Comparison of ENCODE assay signal across 22 cellular contexts in genomic region chr16:20880867-20881866, GRCh38. TPM values are rescaled to one million over a fixed set of nuclear protein-coding genes. Genes with fewer than 3 reads are reported as not detected.
DNase-seq lines count a peak whose midpoint lies in the region; ATAC-seq, FAIRE-seq and TF ChIP-seq lines count a peak whose summit lies in the region.
"Had no signal": no experiment of that assay in that cellular context is flagged by ENCODE, and none has a peak within 500 bp of the region (broad histone marks: within the 10 kb centered on the region; RNA-seq: fewer than 3 reads in every experiment).

No MANE protein-coding gene starts in this region.

- 0 out of 2 replicates have a peak, but pooled peaks cover 6% of the 10 kb centered on the region for H4K20me1 ChIP-seq in PC-3 (ENCODE audit: low read length)
- H4K20me1 ChIP-seq in hepatocyte (ENCODE audit: insufficient read depth, poor library complexity, severe bottlenecking): peaks cover 13% of the 10 kb centered on the region

- intact Hi-C loops in PC-3 (cut with micrococcal nuclease): no loop called here

- H3K27me3 ChIP-seq in PC-3 (ENCODE audit: low read length): no peaks in the 10 kb centered on the region
- H3K27me3 ChIP-seq in hepatocyte: no peaks in the 10 kb centered on the region
- H3K27me3 ChIP-seq in neutrophil: no peaks in the 10 kb centered on the region
- no peaks in the 10 kb centered on the region for H3K27me3 ChIP-seq in H7 (ENCODE audit: control insufficient read depth, insufficient read depth, low read length)
- H3K27me3 ChIP-seq: esophagus squamous epithelium, SJSA1 had no signal

- peaks cover 0 to 17% (median 10%) of the 10 kb centered on the region in 3 donors for H3K36me3 Mint-ChIP-seq in naive thymus-derived CD8-positive, alpha-beta T cell

- peaks cover 4% of the 10 kb centered on the region; the same call in 1 of the 2 replicates for H3K36me3 ChIP-seq in PC-3 (ENCODE audit: low read depth, low read length)
- H3K36me3 ChIP-seq in hepatocyte (replicated peaks; ENCODE audit: insufficient read depth, low read depth): no peaks in the 10 kb centered on the region
- H3K36me3 ChIP-seq in neutrophil: no peaks in the 10 kb centered on the region
- H3K36me3 ChIP-seq in H7 (replicated peaks; ENCODE audit: control insufficient read depth, insufficient read depth, low read length): no peaks in the 10 kb centered on the region
- H3K36me3 ChIP-seq: esophagus squamous epithelium had no signal

- H3K9me2 ChIP-seq in PC-3 (replicated peaks; ENCODE audit: low read length) (no peaks in the 10 kb centered on the region), hepatocyte (replicated peaks; ENCODE audit: insufficient read depth) (no peaks in the 10 kb centered on the region)

- peak overlapping the region in 3 of 10 donors; percentile 19 to 71 (median 28) for H3K27ac Mint-ChIP-seq in naive thymus-derived CD8-positive, alpha-beta T cell
- H3K27ac Mint-ChIP-seq: activated T-helper 17 cell treated with anti-CD3 and anti-CD28 coated beads, Interleukin-2, amount 50 U/mL, for 72 hours; CD4-positive, alpha-beta T cell; type B pancreatic cell had no signal

- no peaks in the 10 kb centered on the region for H3K27me3 Mint-ChIP-seq in naive thymus-derived CD8-positive, alpha-beta T cell
- H3K27me3 Mint-ChIP-seq: activated T-helper 17 cell treated with anti-CD3 and anti-CD28 coated beads, Interleukin-2, amount 50 U/mL, for 72 hours; CD4-positive, alpha-beta T cell; type B pancreatic cell had no signal

- ATAC-seq in A549 (peak; percentile 64 to 71), PC-3 (peak; percentile 65), GM18505 (IDR thresholded peaks at IDR 0.05; ENCODE audit: unreplicated experiment) (no peak)
- ATAC-seq in naive thymus-derived CD8-positive, alpha-beta T cell: no peak
- ATAC-seq: activated T-helper 17 cell treated with anti-CD3 and anti-CD28 coated beads, Interleukin-2, amount 50 U/mL, for 72 hours; K562 had no signal

- H3K4me2 ChIP-seq in A549 (peak overlapping the region; percentile 67), PC-3 (ENCODE audit: low read length) (peak overlapping the region; percentile 26), hepatocyte (peak overlapping the region; percentile 12)

- H3K9me3 ChIP-seq in A549 (no peaks in the 10 kb centered on the region), PC-3 (ENCODE audit: low read length) (no peaks in the 10 kb centered on the region), hepatocyte (ENCODE audit: low read depth) (no peaks in the 10 kb centered on the region), neutrophil (no peaks in the 10 kb centered on the region)
- H3K9me3 ChIP-seq: esophagus squamous epithelium, SJSA1 had no signal

- H3K4me3 ChIP-seq in A549 (peak overlapping the region; percentile 16; the same call in 1 of the 3 replicates), PC-3 (ENCODE audit: low read length) (no peak overlapping the region), hepatocyte (no peak overlapping the region), neutrophil (ENCODE audit: low read depth in 1 of 2, low read length in 1 of 2) (no peak overlapping the region), H7 (ENCODE audit: insufficient read depth, low read depth, low read length) (no peak overlapping the region)
- H3K4me3 ChIP-seq: esophagus squamous epithelium, K562, SJSA1 had no signal

- CTCF ChIA-PET in A549 (lab: Yijun Ruan, JAX): interaction anchor here (0.6 to 1.4 kb wide), 4 partner anchors 17 to 1339 kb away, joined by 3 to 6 read pairs (median 3); no protein-coding TSS in a partner anchor
- CTCF ChIA-PET in PC-3 (lab: Charles Lee): no interaction called here

- H3K4me3 Mint-ChIP-seq in naive thymus-derived CD8-positive, alpha-beta T cell: no peak overlapping the region
- H3K4me3 Mint-ChIP-seq: activated T-helper 17 cell treated with anti-CD3 and anti-CD28 coated beads, Interleukin-2, amount 50 U/mL, for 72 hours; CD4-positive, alpha-beta T cell; neural crest cell; type B pancreatic cell had no signal

- TF ChIP-seq CTCF in A549 (IDR thresholded peaks at IDR 0.05) (no peak), PC-3 (conservative IDR thresholded peaks at IDR 0.05; ENCODE audit: low read depth, low read length) (no peak), hepatocyte (IDR thresholded peaks at IDR 0.05; ENCODE audit: poor library complexity) (no peak), neutrophil (IDR thresholded peaks at IDR 0.05) (no peak)

- FAIRE-seq in A549 (lab: Jason Lieb, UNC): no peak
- FAIRE-seq: K562 had no signal

- peaks cover 63% of the 10 kb centered on the region for H3K4me1 ChIP-seq in A549
- H3K4me1 ChIP-seq in PC-3 (ENCODE audit: insufficient read depth, low read length): peaks cover 50% of the 10 kb centered on the region
- peaks cover 65% of the 10 kb centered on the region for H3K4me1 ChIP-seq in hepatocyte (ENCODE audit: insufficient read depth)
- H3K4me1 ChIP-seq in neutrophil (ENCODE audit: control insufficient read depth in 1 of 2, insufficient read depth in 1 of 2, low read depth in 1 of 2, low read length in 1 of 2): peaks cover 27 to 30% of the 10 kb centered on the region in 2 experiments

- H3F3A ChIP-seq in PC-3 (ENCODE audit: low read length, unreplicated experiment): no peaks in the 10 kb centered on the region

- DNase-seq in A549 (ENCODE audit: low read depth in 1 of 2, low spot score in 1 of 2): no peak
- peak; percentile 29 for DNase-seq in PC-3
- DNase-seq in hepatocyte (ENCODE audit: low spot score): no peak
- DNase-seq in H7: no peak
- no peak for DNase-seq in naive thymus-derived CD8-positive, alpha-beta T cell
- no peak for DNase-seq in NCI-H2107 (lab: John Stamatoyannopoulos, UW)
- DNase-seq: CD4-positive, alpha-beta T cell; DMS79 treated with DMSO at 0.1 percent for 48 hours; esophagus squamous epithelium; HCEC 1CT; NCI-H2081; NCI-H524 treated with DMSO at 0.1 percent for 48 hours; retina; stimulated activated naive CD4-positive, alpha-beta T cell; T-helper 2 cell had no signal

- H3K4me1 Mint-ChIP-seq in naive thymus-derived CD8-positive, alpha-beta T cell: peaks cover 13 to 28% (median 17%) of the 10 kb centered on the region in 4 donors

- H3K79me2 ChIP-seq in PC-3 (ENCODE audit: low read length): peaks cover 95% of the 10 kb centered on the region
- peaks cover 84% of the 10 kb centered on the region for H3K79me2 ChIP-seq in hepatocyte

- no peak overlapping the region for H3K9ac ChIP-seq in PC-3 (ENCODE audit: low read length)

- 26% methylated on average over 9 of the region's 9 CpGs for WGBS in A549 (ENCODE audit: missing lambda C conversion rate)
- 68% methylated on average over 9 of the region's 9 CpGs for WGBS in hepatocyte (ENCODE audit: low lambda C conversion rate, missing lambda C conversion rate)

- H3K9me3 Mint-ChIP-seq in naive thymus-derived CD8-positive, alpha-beta T cell: no peaks in the 10 kb centered on the region
- H3K9me3 Mint-ChIP-seq: activated T-helper 17 cell treated with anti-CD3 and anti-CD28 coated beads, Interleukin-2, amount 50 U/mL, for 72 hours; CD4-positive, alpha-beta T cell; neural crest cell; type B pancreatic cell had no signal

- H2AFZ ChIP-seq in PC-3 (ENCODE audit: low read length) (no peak overlapping the region), hepatocyte (no peak overlapping the region)

- H3K27ac ChIP-seq in A549 (peak overlapping the region; percentile 39 to 76), PC-3 (ENCODE audit: low read length) (peak overlapping the region; percentile 32), hepatocyte (peak overlapping the region; percentile 45), neutrophil (peak overlapping the region; percentile 48)
- H3K27ac ChIP-seq: SJSA1 had no signal

- BruUV-seq in PC-3 (replicated peaks; lab: Mats Ljungman, UMichigan): no TSS peak

- POLR2A ChIA-PET in A549 (lab: Yijun Ruan, JAX): interaction anchor here (1.1 kb wide), 1 partner anchor 19 kb away, joined by 5 read pairs; the partner anchor contains the start of genes DCUN1D3 and LYRM1
- POLR2A ChIA-PET in PC-3 (lab: Charles Lee; ENCODE audit: unreplicated experiment): interaction anchor here (0.6 kb wide), 1 partner anchor 19 kb away, joined by 3 read pairs; the partner anchor contains the start of gene LYRM1
- POLR2A ChIA-PET in naive thymus-derived CD8-positive, alpha-beta T cell (lab: Charles Lee): interaction anchor here (0.6 kb wide), 1 partner anchor 8 kb away, joined by 3 read pairs; no protein-coding TSS in a partner anchor

- no peak for TF ChIP-seq POLR2A in A549 (IDR thresholded peaks at IDR 0.05; ENCODE audit: low read length)
- no peak for TF ChIP-seq POLR2A in GM18505 (IDR thresholded peaks at IDR 0.05; ENCODE audit: borderline replicate concordance, extremely low read depth, insufficient read depth, insufficient read length)

- no peak for TF ChIP-seq RAD21 in A549 (conservative IDR thresholded peaks at IDR 0.05 in 1 of 2, IDR thresholded peaks at IDR 0.05 in 1 of 2)

- TF ChIP-seq EP300 in A549 (IDR thresholded peaks at IDR 0.05): no peak

TF ChIP-seq in A549, 52 proteins besides CTCF, POLR2A, EP300 and RAD21 (continues in another document):
- TF ChIP-seq NFE2L2 (conservative IDR thresholded peaks at IDR 0.05; ENCODE audit: low read length) (no peak), HDAC2 (IDR thresholded peaks at IDR 0.05) (no peak)

RNA-seq across cellular contexts. Expression of gene DCUN1D3, which starts 19.0 kb away (rescaled TPM):
- polyA plus RNA-seq in A549 (2011; rRNA removed) (7.2 and 7.5 TPM in 2 replicates), A549 (2017; fragmentation: RNase III; extraction: RNeasy Plus Mini Kit Qiagen cat#74134 plus additional on column Dnase treatment) (5.2 to 5.9 TPM (median 5.9 TPM) in 3 replicates), hepatocyte (10.3 and 15.0 TPM in 2 replicates)
- 2.1 and 2.3 TPM in 2 replicates for polyA plus RNA-seq in A549 (2012; cell fraction: cytosol; rRNA removed)
- polyA plus RNA-seq in A549 (2012; cell fraction: nucleus; rRNA removed): 2.0 and 3.5 TPM in 2 replicates
- polyA minus RNA-seq in A549 (2011; rRNA and poly(A)+ RNA removed): 16.4 and 17.8 TPM in 2 replicates
- total RNA-seq in PC-3 (2014; rRNA removed) (8.5 and 10.5 TPM in 2 replicates), hepatocyte (38.1 and 40.3 TPM in 2 replicates)
- total RNA-seq in H7 (2014; rRNA removed; shearing (Covaris generic)): 10.4 and 11.9 TPM in 2 replicates
- 1 to 10 TPM; 4.2 to 6.2 TPM for total RNA-seq in naive thymus-derived CD8-positive, alpha-beta T cell
- polyA plus RNA-seq in naive thymus-derived CD8-positive, alpha-beta T cell: 1 to 10 TPM in 2 of 3 donors, under 1 TPM in 1; 0.47 to 1.1 (median 1.1) TPM

RNA-seq across cellular contexts. Expression of gene LYRM1, which starts 19.4 kb away (rescaled TPM):
- polyA plus RNA-seq in A549 (2011; rRNA removed): 37.8 and 44.0 TPM in 2 replicates
- polyA plus RNA-seq in A549 (2012; cell fraction: cytosol; rRNA removed): 16.6 and 17.7 TPM in 2 replicates
- 3.8 and 6.5 TPM in 2 replicates for polyA plus RNA-seq in A549 (2012; cell fraction: nucleus; rRNA removed)
- polyA plus RNA-seq in A549 (2017; fragmentation: RNase III; extraction: RNeasy Plus Mini Kit Qiagen cat#74134 plus additional on column Dnase treatment): 38.6 to 48.8 TPM (median 40.6 TPM) in 3 replicates
- polyA minus RNA-seq in A549 (2011; rRNA and poly(A)+ RNA removed): 9.4 and 12.8 TPM in 2 replicates
- 21.9 and 35.1 TPM in 2 replicates for total RNA-seq in PC-3 (2014; rRNA removed)
- 60.0 and 61.5 TPM in 2 replicates for total RNA-seq in hepatocyte
- 48.9 and 57.3 TPM in 2 replicates for polyA plus RNA-seq in hepatocyte
- 29.8 and 42.4 TPM in 2 replicates for total RNA-seq in H7 (2014; rRNA removed; shearing (Covaris generic))
- total RNA-seq in naive thymus-derived CD8-positive, alpha-beta T cell: 10 to 100 TPM; 22.2 to 23.7 TPM
- polyA plus RNA-seq in naive thymus-derived CD8-positive, alpha-beta T cell: 10 to 100 TPM; 34.8 to 43.6 (median 41.4) TPM

Comparison
In these comparisons a context has a peak if more than half of its experiments do, and no peak if none do; other contexts are left out.
1. ATAC-seq: peak in A549 (2 of 2) and PC-3 (single experiment); none in naive thymus-derived CD8-positive, alpha-beta T cell (0 of 2) and GM18505 (single experiment).
2. H3K4me2 ChIP-seq: peak in every context shown above with its lines; median percentile 67 in A549; 26 in PC-3; 12 in hepatocyte.
3. Peak in every context shown above with its lines, with median percentiles within 50 percentile points of each other: H3K27ac ChIP-seq.